In the genomic region with DNA sequence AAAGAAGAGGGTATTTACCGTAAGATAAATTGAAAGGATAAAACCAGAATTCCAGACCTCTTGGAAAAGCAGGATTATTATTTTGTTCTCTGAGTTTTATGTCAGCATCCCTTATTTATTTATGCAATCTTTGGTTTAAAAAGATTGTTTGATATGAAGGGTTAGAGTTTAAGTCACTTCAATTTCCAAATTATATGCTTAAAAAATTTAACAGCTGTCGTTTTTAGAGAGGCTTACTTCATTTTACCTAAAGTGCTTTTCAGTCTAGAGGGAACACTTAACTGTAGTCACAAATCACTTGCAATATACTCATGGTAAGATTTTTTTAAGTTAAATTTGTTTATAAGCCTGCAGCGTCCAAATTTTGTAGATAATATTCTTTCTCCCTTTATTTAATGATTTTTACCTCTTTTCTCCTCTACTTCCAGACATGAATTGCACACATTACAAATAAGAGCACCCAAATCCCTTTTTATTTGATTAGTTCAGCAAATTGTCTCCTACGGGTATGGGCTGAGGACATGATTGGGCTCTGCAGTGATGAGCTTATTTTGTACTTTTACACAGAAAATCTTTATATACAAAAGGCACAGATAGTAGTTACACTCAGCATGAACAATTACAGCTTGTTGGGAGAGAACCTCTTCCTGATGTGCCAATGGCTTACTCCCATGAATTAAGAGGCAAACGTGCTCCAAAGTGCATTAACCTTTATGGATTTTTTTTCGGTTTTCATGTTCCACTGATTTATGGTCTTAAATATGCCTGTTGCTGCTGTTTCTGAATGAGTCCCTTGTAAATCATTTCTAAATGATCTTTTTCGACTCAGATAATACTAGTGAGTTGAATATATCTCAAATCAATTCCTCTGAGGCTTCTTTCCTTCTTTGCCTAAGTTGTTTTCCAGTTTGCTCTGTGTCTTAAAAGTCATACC, we compare ENCODE assay signal across 20 cellular contexts.
"Had no signal": no experiment of that assay in that cellular context is flagged by ENCODE, and none has a peak within 500 bp of the region (broad histone marks: within the 10 kb centered on the region; RNA-seq: fewer than 3 reads in every experiment).

No MANE protein-coding gene starts in this region.

- DNase-seq: activated CD4-positive, alpha-beta T cell treated with anti-CD3 and anti-CD28 coated beads, Interleukin-2, amount 50 U/mL, for 1 hour; activated naive CD4-positive, alpha-beta T cell treated with anti-CD3 and anti-CD28 coated beads for 36 hours; activated naive CD8-positive, alpha-beta T cell treated with anti-CD3 and anti-CD28 coated beads, Interleukin-2, amount 50 U/mL, for 24 hours; aorta; effector memory CD4-positive, alpha-beta T cell; heart right ventricle; islet precursor cell; midbrain; psoas muscle; sigmoid colon; stimulated activated CD4-positive, alpha-beta T cell treated with anti-CD3 and anti-CD28 coated beads, Interleukin-1b, Interleukin-23, amount 100 ng/mL, for 48 hours; stimulated activated naive CD8-positive, alpha-beta T cell treated with anti-CD3 and anti-CD28 coated beads, Interleukin-15, amount 100 ng/mL, for 72 hours; upper lobe of left lung had no signal

- H3K36me3 ChIP-seq: breast epithelium, heart right ventricle, sigmoid colon, upper lobe of left lung had no signal

- H3K4me3 Mint-ChIP-seq: activated naive CD4-positive, alpha-beta T cell treated with anti-CD3 and anti-CD28 coated beads for 36 hours; activated naive CD8-positive, alpha-beta T cell treated with anti-CD3 and anti-CD28 coated beads, Interleukin-2, amount 50 U/mL, for 24 hours; activated T-helper 17 cell treated with anti-CD3 and anti-CD28 coated beads, Interleukin-2, amount 50 U/mL, for 72 hours; dendritic cell treated with granulocyte-macrophage colony-stimulating factor and Interleukin-4, amounts not matched to agents 40 ng/mL and 50 ng/mL, for 4 days; neural crest cell; stimulated activated naive CD8-positive, alpha-beta T cell treated with anti-CD3 and anti-CD28 coated beads, Interleukin-15, amount 100 ng/mL, for 72 hours had no signal

- H3K27ac Mint-ChIP-seq: activated naive CD4-positive, alpha-beta T cell treated with anti-CD3 and anti-CD28 coated beads for 36 hours; activated naive CD8-positive, alpha-beta T cell treated with anti-CD3 and anti-CD28 coated beads, Interleukin-2, amount 50 U/mL, for 24 hours; activated T-helper 17 cell treated with anti-CD3 and anti-CD28 coated beads, Interleukin-2, amount 50 U/mL, for 72 hours; dendritic cell treated with granulocyte-macrophage colony-stimulating factor and Interleukin-4, amounts not matched to agents 40 ng/mL and 50 ng/mL, for 4 days; stimulated activated naive CD8-positive, alpha-beta T cell treated with anti-CD3 and anti-CD28 coated beads, Interleukin-15, amount 100 ng/mL, for 72 hours had no signal

- H3K4me1 Mint-ChIP-seq: activated naive CD8-positive, alpha-beta T cell treated with anti-CD3 and anti-CD28 coated beads, Interleukin-2, amount 50 U/mL, for 24 hours; activated T-helper 17 cell treated with anti-CD3 and anti-CD28 coated beads, Interleukin-2, amount 50 U/mL, for 72 hours; stimulated activated naive CD8-positive, alpha-beta T cell treated with anti-CD3 and anti-CD28 coated beads, Interleukin-15, amount 100 ng/mL, for 72 hours had no signal

- FAIRE-seq: frontal cortex had no signal

- H3K27me3 ChIP-seq: breast epithelium, heart right ventricle, sigmoid colon, upper lobe of left lung had no signal

- H3K27me3 Mint-ChIP-seq: activated naive CD8-positive, alpha-beta T cell treated with anti-CD3 and anti-CD28 coated beads, Interleukin-2, amount 50 U/mL, for 24 hours; activated T-helper 17 cell treated with anti-CD3 and anti-CD28 coated beads, Interleukin-2, amount 50 U/mL, for 72 hours; dendritic cell treated with granulocyte-macrophage colony-stimulating factor and Interleukin-4, amounts not matched to agents 40 ng/mL and 50 ng/mL, for 4 days; stimulated activated naive CD8-positive, alpha-beta T cell treated with anti-CD3 and anti-CD28 coated beads, Interleukin-15, amount 100 ng/mL, for 72 hours had no signal

- H3K9me3 ChIP-seq: breast epithelium, heart right ventricle, psoas muscle, sigmoid colon, upper lobe of left lung had no signal

- H3K9me3 Mint-ChIP-seq: activated naive CD4-positive, alpha-beta T cell treated with anti-CD3 and anti-CD28 coated beads for 36 hours; activated naive CD8-positive, alpha-beta T cell treated with anti-CD3 and anti-CD28 coated beads, Interleukin-2, amount 50 U/mL, for 24 hours; activated T-helper 17 cell treated with anti-CD3 and anti-CD28 coated beads, Interleukin-2, amount 50 U/mL, for 72 hours; dendritic cell treated with granulocyte-macrophage colony-stimulating factor and Interleukin-4, amounts not matched to agents 40 ng/mL and 50 ng/mL, for 4 days; neural crest cell; stimulated activated naive CD8-positive, alpha-beta T cell treated with anti-CD3 and anti-CD28 coated beads, Interleukin-15, amount 100 ng/mL, for 72 hours had no signal

- H3K4me1 ChIP-seq: breast epithelium, heart right ventricle, psoas muscle, sigmoid colon, upper lobe of left lung had no signal

- H3K27ac ChIP-seq: breast epithelium, heart right ventricle, psoas muscle, sigmoid colon, upper lobe of left lung had no signal

- H3K4me3 ChIP-seq: breast epithelium, heart right ventricle, lung, psoas muscle, sigmoid colon, upper lobe of left lung had no signal

- ATAC-seq: activated CD4-positive, CD25-positive, alpha-beta regulatory T cell treated with anti-CD3 and anti-CD28 coated beads, Interleukin-2, amount 50 U/mL, for 24 hours; activated naive CD8-positive, alpha-beta T cell treated with anti-CD3 and anti-CD28 coated beads, Interleukin-2, amount 50 U/mL, for 24 hours; activated T-helper 17 cell treated with anti-CD3 and anti-CD28 coated beads, Interleukin-2, amount 50 U/mL, for 72 hours; heart right ventricle; psoas muscle; stimulated activated naive CD8-positive, alpha-beta T cell treated with anti-CD3 and anti-CD28 coated beads, Interleukin-15, amount 100 ng/mL, for 72 hours had no signal
